1 cellular context compared by ENCODE assay signal in the genomic region with DNA sequence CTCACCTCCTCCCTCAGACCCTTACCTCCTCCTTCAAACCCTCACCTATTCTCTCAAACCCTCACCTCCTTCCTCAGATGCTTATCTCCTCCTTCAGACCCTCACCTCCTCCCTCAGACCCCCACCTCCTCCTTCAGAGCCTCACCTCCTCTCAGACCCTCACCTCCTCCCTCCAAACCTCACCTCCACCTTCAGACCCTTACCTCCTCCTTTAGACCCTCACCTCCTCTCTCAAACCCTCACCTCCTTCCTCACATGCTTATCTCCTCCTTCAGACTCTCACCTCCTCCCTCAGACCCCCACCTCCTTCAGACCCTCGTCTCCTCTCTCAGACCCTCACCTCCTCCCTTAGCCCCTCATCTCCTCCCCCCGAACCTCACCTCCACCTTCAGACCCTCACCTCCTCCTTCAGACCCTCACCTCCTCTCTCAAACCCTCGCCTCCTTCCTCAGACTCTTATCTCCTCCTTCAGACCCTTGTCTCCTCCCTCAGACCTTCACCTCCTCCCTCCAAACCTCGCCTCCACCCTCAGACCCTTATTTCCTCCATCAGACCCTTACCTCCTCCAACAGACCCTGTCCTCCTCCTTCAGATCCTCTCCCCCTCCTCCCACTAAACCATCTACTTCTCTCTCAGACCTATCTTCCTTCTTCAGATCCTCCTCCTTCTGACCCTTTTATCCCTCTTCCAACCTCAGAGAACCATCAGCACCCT.
TF ChIP-seq lines count a peak whose summit lies in the region.

No MANE protein-coding gene starts in this region.

TF ChIP-seq in K562, 482 proteins besides CTCF, POLR2A, EP300 and RAD21 (continued from another document):
- TF ChIP-seq ZNF407 (IDR thresholded peaks at IDR 0.05; ENCODE audit: low read depth) (no peak), HIVEP1 (CRISPR knock-in tag; IDR thresholded peaks at IDR 0.05) (no peak), TAF9B (IDR thresholded peaks at IDR 0.05; ENCODE audit: partially characterized antibody) (no peak), KLF6 (CRISPR knock-in tag; IDR thresholded peaks at IDR 0.05; ENCODE audit: borderline replicate concordance) (no peak), SREBF2 (CRISPR knock-in tag; IDR thresholded peaks at IDR 0.05) (no peak), ZNF780A (CRISPR knock-in tag; IDR thresholded peaks at IDR 0.05) (no peak), PTBP1 (IDR thresholded peaks at IDR 0.05; ENCODE audit: low read depth, low read length) (no peak), HDAC3 (IDR thresholded peaks at IDR 0.05; ENCODE audit: borderline replicate concordance, partially characterized antibody) (no peak), NFIX (CRISPR knock-in tag; IDR thresholded peaks at IDR 0.05; ENCODE audit: low read depth) (no peak), ZNF561 (CRISPR knock-in tag; conservative IDR thresholded peaks at IDR 0.05) (no peak), MTF1 (CRISPR knock-in tag; IDR thresholded peaks at IDR 0.05; ENCODE audit: borderline replicate concordance) (no peak), NCOA6 (IDR thresholded peaks at IDR 0.05) (no peak), DPF2 (IDR thresholded peaks at IDR 0.05) (peak; percentile 29; the same call in 1 of the 2 replicates), ETV6 (IDR thresholded peaks at IDR 0.05; ENCODE audit: borderline replicate concordance in 1 of 2, low read depth in 2 of 2, low read length in 1 of 2) (no peak), ETV6 (CRISPR knock-in tag; IDR thresholded peaks at IDR 0.05; ENCODE audit: borderline replicate concordance) (no peak), ZNF408 (CRISPR knock-in tag; IDR thresholded peaks at IDR 0.05; ENCODE audit: low read depth) (no peak), ELF1 (tag; IDR thresholded peaks at IDR 0.05) (no peak), GTF3C2 (IDR thresholded peaks at IDR 0.05; ENCODE audit: borderline replicate concordance, extremely low read depth, insufficient read length) (no peak), SMARCE1 (IDR thresholded peaks at IDR 0.05) (no peak), IFI16 (CRISPR knock-in tag; IDR thresholded peaks at IDR 0.05) (no peak)
- TF ChIP-seq, protein P1, sequence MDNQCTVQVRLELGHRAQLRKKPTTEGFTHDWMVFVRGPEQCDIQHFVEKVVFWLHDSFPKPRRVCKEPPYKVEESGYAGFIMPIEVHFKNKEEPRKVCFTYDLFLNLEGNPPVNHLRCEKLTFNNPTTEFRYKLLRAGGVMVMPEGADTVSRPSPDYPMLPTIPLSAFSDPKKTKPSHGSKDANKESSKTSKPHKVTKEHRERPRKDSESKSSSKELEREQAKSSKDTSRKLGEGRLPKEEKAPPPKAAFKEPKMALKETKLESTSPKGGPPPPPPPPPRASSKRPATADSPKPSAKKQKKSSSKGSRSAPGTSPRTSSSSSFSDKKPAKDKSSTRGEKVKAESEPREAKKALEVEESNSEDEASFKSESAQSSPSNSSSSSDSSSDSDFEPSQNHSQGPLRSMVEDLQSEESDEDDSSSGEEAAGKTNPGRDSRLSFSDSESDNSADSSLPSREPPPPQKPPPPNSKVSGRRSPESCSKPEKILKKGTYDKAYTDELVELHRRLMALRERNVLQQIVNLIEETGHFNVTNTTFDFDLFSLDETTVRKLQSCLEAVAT (IDR thresholded peaks at IDR 0.05): 0 out of 4 replicates have a peak, but pooled peaks of 1 of the 2 experiments have one; percentile 13
- TF ChIP-seq, protein P2, sequence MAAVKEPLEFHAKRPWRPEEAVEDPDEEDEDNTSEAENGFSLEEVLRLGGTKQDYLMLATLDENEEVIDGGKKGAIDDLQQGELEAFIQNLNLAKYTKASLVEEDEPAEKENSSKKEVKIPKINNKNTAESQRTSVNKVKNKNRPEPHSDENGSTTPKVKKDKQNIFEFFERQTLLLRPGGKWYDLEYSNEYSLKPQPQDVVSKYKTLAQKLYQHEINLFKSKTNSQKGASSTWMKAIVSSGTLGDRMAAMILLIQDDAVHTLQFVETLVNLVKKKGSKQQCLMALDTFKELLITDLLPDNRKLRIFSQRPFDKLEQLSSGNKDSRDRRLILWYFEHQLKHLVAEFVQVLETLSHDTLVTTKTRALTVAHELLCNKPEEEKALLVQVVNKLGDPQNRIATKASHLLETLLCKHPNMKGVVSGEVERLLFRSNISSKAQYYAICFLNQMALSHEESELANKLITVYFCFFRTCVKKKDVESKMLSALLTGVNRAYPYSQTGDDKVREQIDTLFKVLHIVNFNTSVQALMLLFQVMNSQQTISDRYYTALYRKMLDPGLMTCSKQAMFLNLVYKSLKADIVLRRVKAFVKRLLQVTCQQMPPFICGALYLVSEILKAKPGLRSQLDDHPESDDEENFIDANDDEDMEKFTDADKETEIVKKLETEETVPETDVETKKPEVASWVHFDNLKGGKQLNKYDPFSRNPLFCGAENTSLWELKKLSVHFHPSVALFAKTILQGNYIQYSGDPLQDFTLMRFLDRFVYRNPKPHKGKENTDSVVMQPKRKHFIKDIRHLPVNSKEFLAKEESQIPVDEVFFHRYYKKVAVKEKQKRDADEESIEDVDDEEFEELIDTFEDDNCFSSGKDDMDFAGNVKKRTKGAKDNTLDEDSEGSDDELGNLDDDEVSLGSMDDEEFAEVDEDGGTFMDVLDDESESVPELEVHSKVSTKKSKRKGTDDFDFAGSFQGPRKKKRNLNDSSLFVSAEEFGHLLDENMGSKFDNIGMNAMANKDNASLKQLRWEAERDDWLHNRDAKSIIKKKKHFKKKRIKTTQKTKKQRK (IDR thresholded peaks at IDR 0.05; ENCODE audit: borderline replicate concordance, low read depth, low read length): no peak
